ENCODE assay signal across 14 cellular contexts in genomic region chr2:98507461-98507860, GRCh38.
A peak's percentile ranks its signal among the peaks of the same experiment; 100 is the strongest.
DNase-seq lines count a peak whose midpoint lies in the region; ATAC-seq and TF ChIP-seq lines count a peak whose summit lies in the region.
"Had no signal": no experiment of that assay in that cellular context is flagged by ENCODE, and none has a peak within 500 bp of the region (broad histone marks: within the 10 kb centered on the region; RNA-seq: fewer than 3 reads in every experiment).

No MANE protein-coding gene starts in this region.

- 70 to 95% (median 90%) methylated on average over 2 to 3 of the region's 3 CpGs for WGBS in stomach, 5 donors

- no peak for TF ChIP-seq EP300 in stomach (IDR thresholded peaks at IDR 0.05)

- H3K4me3 Mint-ChIP-seq in activated T-cell treated with anti-CD3 and anti-CD28 coated beads, Interleukin-2, amount 50 U/mL, for 72 hours = no peak overlapping the region
- H3K4me3 Mint-ChIP-seq in T-helper 17 cell (no peak overlapping the region), immature natural killer cell (peak overlapping the region in 2 of 5 donors; percentile 10 to 22)

- H3K27ac ChIP-seq in stomach = peak overlapping the region in 4 of 5 donors; percentile 32 to 80 (median 68)
- H3K27ac ChIP-seq: ovary had no signal

- no peak for TF ChIP-seq POLR2A in stomach (IDR thresholded peaks at IDR 0.05)

- no peak for DNase-seq in activated T-cell treated with anti-CD3 and anti-CD28 coated beads, Interleukin-2, amount 50 U/mL, for 72 hours
- DNase-seq in activated T-cell treated with anti-CD3 and anti-CD28 coated beads for 4 hours (no peak), T-helper 17 cell (no peak), immature natural killer cell (no peak), stomach (no peak)
- DNase-seq: activated effector memory CD4-positive, alpha-beta T cell treated with anti-CD3 and anti-CD28 coated beads, Interleukin-2, amount 50 U/mL, for 16 hours; central memory CD4-positive, alpha-beta T cell; DMS 273 treated with DMSO at 0.1 percent for 48 hours; mammary epithelial cell; ovary had no signal

- H3K27me3 ChIP-seq in stomach = no peaks in the 10 kb centered on the region
- H3K27me3 ChIP-seq: ovary had no signal

- ATAC-seq in activated T-cell treated with anti-CD3 and anti-CD28 coated beads, Interleukin-2, amount 50 U/mL, for 72 hours (replicated peaks in 1 of 2) = no peak
- ATAC-seq in T-helper 17 cell = no peak
- no peak for ATAC-seq in HG03159 (IDR thresholded peaks at IDR 0.05; ENCODE audit: unreplicated experiment)
- no peak for ATAC-seq in GM21360 (IDR thresholded peaks at IDR 0.05; ENCODE audit: unreplicated experiment)
- ATAC-seq in GM18517 (IDR thresholded peaks at IDR 0.05; ENCODE audit: unreplicated experiment) = no peak
- ATAC-seq: activated CD4-positive, CD25-positive, alpha-beta regulatory T cell treated with anti-CD3 and anti-CD28 coated beads, Interleukin-2, amount 50 U/mL, for 24 hours had no signal

- H3K9me3 ChIP-seq in T-helper 17 cell (ENCODE audit: control insufficient read depth, low read length, poor library complexity, severe bottlenecking) = no peaks in the 10 kb centered on the region
- H3K9me3 ChIP-seq in stomach = no peaks in the 10 kb centered on the region
- H3K9me3 ChIP-seq: ovary had no signal

- peak overlapping the region; percentile 43 for H3K27ac Mint-ChIP-seq in activated T-cell treated with anti-CD3 and anti-CD28 coated beads, Interleukin-2, amount 50 U/mL, for 72 hours
- peak overlapping the region; percentile 80 for H3K27ac Mint-ChIP-seq in T-helper 17 cell
- peak overlapping the region; percentile 72 to 93 (median 82) for H3K27ac Mint-ChIP-seq in immature natural killer cell

- no peak for TF ChIP-seq CTCF in stomach (IDR thresholded peaks at IDR 0.05)

- peaks cover 95% of the 10 kb centered on the region for H3K4me1 Mint-ChIP-seq in activated T-cell treated with anti-CD3 and anti-CD28 coated beads, Interleukin-2, amount 50 U/mL, for 72 hours (ENCODE audit: low read depth)
- H3K4me1 Mint-ChIP-seq in T-helper 17 cell = peaks cover 63% of the 10 kb centered on the region
- peaks cover 100% of the 10 kb centered on the region in 2 donors for H3K4me1 Mint-ChIP-seq in immature natural killer cell

- H3K9me3 Mint-ChIP-seq in activated T-cell treated with anti-CD3 and anti-CD28 coated beads, Interleukin-2, amount 50 U/mL, for 72 hours = no peaks in the 10 kb centered on the region
- H3K9me3 Mint-ChIP-seq in immature natural killer cell = no peaks in the 10 kb centered on the region

- intact Hi-C loops in stomach (cut with DNase I; ENCODE audit: low total_unique reads) = no loop called here

- no peaks in the 10 kb centered on the region for H3K27me3 Mint-ChIP-seq in activated T-cell treated with anti-CD3 and anti-CD28 coated beads, Interleukin-2, amount 50 U/mL, for 72 hours (ENCODE audit: low read depth)
- no peaks in the 10 kb centered on the region for H3K27me3 Mint-ChIP-seq in T-helper 17 cell
- peaks cover 0 to 5% (median 2%) of the 10 kb centered on the region in 3 donors for H3K27me3 Mint-ChIP-seq in immature natural killer cell (ENCODE audit: low read depth in 3 of 3)

- peaks cover 16 to 72% (median 40%) of the 10 kb centered on the region in 4 donors for H3K4me1 ChIP-seq in stomach

- peaks cover 0 to 4% (median 0%) of the 10 kb centered on the region in 4 donors for H3K36me3 ChIP-seq in stomach
- H3K36me3 ChIP-seq: ovary had no signal

- H3K36me3 Mint-ChIP-seq in activated T-cell treated with anti-CD3 and anti-CD28 coated beads, Interleukin-2, amount 50 U/mL, for 72 hours (ENCODE audit: insufficient read depth in 2 of 2) = no peaks in the 10 kb centered on the region
- H3K36me3 Mint-ChIP-seq in T-helper 17 cell (ENCODE audit: low read depth) (peaks cover 2% of the 10 kb centered on the region), immature natural killer cell (peaks cover 0 to 10% (median 0%) of the 10 kb centered on the region in 3 donors)

- no peak overlapping the region for H3K4me3 ChIP-seq in stomach
- H3K4me3 ChIP-seq: ovary had no signal
